1 cellular context compared by ENCODE assay signal in genomic region chr17:39889200-39889599, GRCh38.
TF ChIP-seq lines count a peak whose summit lies in the region.

No MANE protein-coding gene starts in this region.

TF ChIP-seq in A549, 52 proteins besides CTCF, POLR2A, EP300 and RAD21:
- TF ChIP-seq HOXB13 (CRISPR knock-in tag; IDR thresholded peaks at IDR 0.05; ENCODE audit: low read depth) (no peak), ZFP36 (IDR thresholded peaks at IDR 0.05; ENCODE audit: borderline replicate concordance, partially characterized antibody) (no peak), HES2 (IDR thresholded peaks at IDR 0.05) (no peak), HOXA7 (CRISPR knock-in tag; IDR thresholded peaks at IDR 0.05) (no peak), ZNF302 (CRISPR knock-in tag; IDR thresholded peaks at IDR 0.05) (no peak), KDM5A (IDR thresholded peaks at IDR 0.05) (no peak), MAX (IDR thresholded peaks at IDR 0.05) (no peak), NPAS2 (CRISPR knock-in tag; IDR thresholded peaks at IDR 0.05; ENCODE audit: borderline replicate concordance) (no peak), HDAC2 (IDR thresholded peaks at IDR 0.05) (no peak), MAFK (IDR thresholded peaks at IDR 0.05; ENCODE audit: partially characterized antibody) (no peak), NR3C1 (IDR thresholded peaks at IDR 0.05) (no peak), USF2 (IDR thresholded peaks at IDR 0.05) (no peak), ZSCAN20 (CRISPR knock-in tag; IDR thresholded peaks at IDR 0.05) (no peak), TP53 (CRISPR knock-in tag; IDR thresholded peaks at IDR 0.05) (no peak), RCOR1 (IDR thresholded peaks at IDR 0.05; ENCODE audit: low read depth, low read length) (no peak), SREBF2 (IDR thresholded peaks at IDR 0.05) (no peak)
- TF ChIP-seq, protein P1, sequence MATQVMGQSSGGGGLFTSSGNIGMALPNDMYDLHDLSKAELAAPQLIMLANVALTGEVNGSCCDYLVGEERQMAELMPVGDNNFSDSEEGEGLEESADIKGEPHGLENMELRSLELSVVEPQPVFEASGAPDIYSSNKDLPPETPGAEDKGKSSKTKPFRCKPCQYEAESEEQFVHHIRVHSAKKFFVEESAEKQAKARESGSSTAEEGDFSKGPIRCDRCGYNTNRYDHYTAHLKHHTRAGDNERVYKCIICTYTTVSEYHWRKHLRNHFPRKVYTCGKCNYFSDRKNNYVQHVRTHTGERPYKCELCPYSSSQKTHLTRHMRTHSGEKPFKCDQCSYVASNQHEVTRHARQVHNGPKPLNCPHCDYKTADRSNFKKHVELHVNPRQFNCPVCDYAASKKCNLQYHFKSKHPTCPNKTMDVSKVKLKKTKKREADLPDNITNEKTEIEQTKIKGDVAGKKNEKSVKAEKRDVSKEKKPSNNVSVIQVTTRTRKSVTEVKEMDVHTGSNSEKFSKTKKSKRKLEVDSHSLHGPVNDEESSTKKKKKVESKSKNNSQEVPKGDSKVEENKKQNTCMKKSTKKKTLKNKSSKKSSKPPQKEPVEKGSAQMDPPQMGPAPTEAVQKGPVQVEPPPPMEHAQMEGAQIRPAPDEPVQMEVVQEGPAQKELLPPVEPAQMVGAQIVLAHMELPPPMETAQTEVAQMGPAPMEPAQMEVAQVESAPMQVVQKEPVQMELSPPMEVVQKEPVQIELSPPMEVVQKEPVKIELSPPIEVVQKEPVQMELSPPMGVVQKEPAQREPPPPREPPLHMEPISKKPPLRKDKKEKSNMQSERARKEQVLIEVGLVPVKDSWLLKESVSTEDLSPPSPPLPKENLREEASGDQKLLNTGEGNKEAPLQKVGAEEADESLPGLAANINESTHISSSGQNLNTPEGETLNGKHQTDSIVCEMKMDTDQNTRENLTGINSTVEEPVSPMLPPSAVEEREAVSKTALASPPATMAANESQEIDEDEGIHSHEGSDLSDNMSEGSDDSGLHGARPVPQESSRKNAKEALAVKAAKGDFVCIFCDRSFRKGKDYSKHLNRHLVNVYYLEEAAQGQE (IDR thresholded peaks at IDR 0.05), result no peak
- TF ChIP-seq, protein P2, sequence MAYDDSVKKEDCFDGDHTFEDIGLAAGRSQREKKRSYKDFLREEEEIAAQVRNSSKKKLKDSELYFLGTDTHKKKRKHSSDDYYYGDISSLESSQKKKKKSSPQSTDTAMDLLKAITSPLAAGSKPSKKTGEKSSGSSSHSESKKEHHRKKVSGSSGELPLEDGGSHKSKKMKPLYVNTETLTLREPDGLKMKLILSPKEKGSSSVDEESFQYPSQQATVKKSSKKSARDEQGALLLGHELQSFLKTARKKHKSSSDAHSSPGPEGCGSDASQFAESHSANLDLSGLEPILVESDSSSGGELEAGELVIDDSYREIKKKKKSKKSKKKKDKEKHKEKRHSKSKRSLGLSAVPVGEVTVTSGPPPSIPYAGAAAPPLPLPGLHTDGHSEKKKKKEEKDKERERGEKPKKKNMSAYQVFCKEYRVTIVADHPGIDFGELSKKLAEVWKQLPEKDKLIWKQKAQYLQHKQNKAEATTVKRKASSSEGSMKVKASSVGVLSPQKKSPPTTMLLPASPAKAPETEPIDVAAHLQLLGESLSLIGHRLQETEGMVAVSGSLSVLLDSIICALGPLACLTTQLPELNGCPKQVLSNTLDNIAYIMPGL (CRISPR knock-in tag; IDR thresholded peaks at IDR 0.05; ENCODE audit: borderline replicate concordance), result no peak
